In the genomic region with DNA sequence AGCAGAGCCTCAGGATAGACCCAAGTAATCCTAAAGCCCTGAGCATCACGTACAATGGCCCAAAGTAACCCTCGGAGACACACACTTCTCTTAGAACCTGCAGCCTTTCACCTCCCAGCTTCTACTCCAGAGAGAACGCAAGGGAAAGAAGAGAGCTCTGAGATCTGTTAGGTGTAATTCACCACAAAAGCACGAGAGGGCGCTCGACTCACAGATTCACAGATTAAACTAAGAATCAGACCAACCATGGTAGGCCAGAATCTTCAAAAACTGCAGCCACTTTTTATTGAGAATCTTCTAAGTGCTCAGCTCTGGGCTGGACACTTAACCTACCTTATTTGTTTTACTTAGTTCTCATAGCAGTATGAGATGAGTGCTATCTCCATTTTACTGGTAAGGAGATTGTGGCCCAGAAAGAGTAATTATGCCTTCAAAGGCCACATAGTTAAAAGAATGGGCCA, we compare ENCODE assay signal across 8 cellular contexts. TPM values are rescaled to one million over a fixed set of nuclear protein-coding genes. Genes with fewer than 3 reads are reported as not detected.
DNase-seq lines count a peak whose midpoint lies in the region; ATAC-seq and TF ChIP-seq lines count a peak whose summit lies in the region.

No MANE protein-coding gene starts in this region.

- peak overlapping the region; percentile 76 for H3K4me3 ChIP-seq in NB4 (ENCODE audit: low read depth, low read length)
- peak overlapping the region; percentile 96 for H3K4me3 ChIP-seq in SK-N-MC
- H3K4me3 ChIP-seq in suprapubic skin: peak overlapping the region; percentile 72

- H3K27me3 Mint-ChIP-seq in CD14-positive monocyte (ENCODE audit: low read depth in 3 of 3): peaks cover 1 to 5% (median 4%) of the 10 kb centered on the region in 3 donors
- no peaks in the 10 kb centered on the region for H3K27me3 Mint-ChIP-seq in activated naive CD4-positive, alpha-beta T cell treated with anti-CD3 and anti-CD28 coated beads, Interleukin-2, amount 50 U/mL, for 24 hours

- no peaks in the 10 kb centered on the region for H3K9me3 Mint-ChIP-seq in CD14-positive monocyte
- no peaks in the 10 kb centered on the region for H3K9me3 Mint-ChIP-seq in activated naive CD4-positive, alpha-beta T cell treated with anti-CD3 and anti-CD28 coated beads, Interleukin-2, amount 50 U/mL, for 24 hours

- H3K36me3 ChIP-seq in SK-N-MC (ENCODE audit: insufficient read depth, low read length) (peaks cover 17% of the 10 kb centered on the region), suprapubic skin (no peaks in the 10 kb centered on the region)

- peak; percentile 66 for DNase-seq in CD14-positive monocyte (ENCODE audit: low spot score)
- peak; percentile 93 for DNase-seq in NB4 (ENCODE audit: low read depth)
- DNase-seq in SK-N-MC (ENCODE audit: low read depth, low spot score): peak; percentile 82
- DNase-seq in glomerular endothelial cell (ENCODE audit: extremely low read depth, low read depth, low spot score): peak; percentile 95
- peak; percentile 96 for DNase-seq in omental fat pad (ENCODE audit: low spot score)
- DNase-seq in suprapubic skin (ENCODE audit: low spot score in 2 of 2): peak; percentile 91 to 94

- H3K4me1 ChIP-seq in suprapubic skin: peaks cover 28% of the 10 kb centered on the region

- TF ChIP-seq CTCF in CD14-positive monocyte (IDR thresholded peaks at IDR 0.05) (peak; percentile 92), NB4 (IDR thresholded peaks at IDR 0.05; ENCODE audit: low read depth, low read length) (peak; percentile 73), omental fat pad (IDR thresholded peaks at IDR 0.05) (peak in 2 of 3 donors; percentile 76 to 79), suprapubic skin (IDR thresholded peaks at IDR 0.05) (peak; percentile 79 to 98)

- intact Hi-C loops in CD14-positive monocyte (cut with micrococcal nuclease): loop anchor here (1.0 to 10.0 kb wide), 3 partner anchors 37 to 132 kb away; partner anchors contain the start of genes WNT1 (in 1 of the 2) and WNT10B (in 1 of the 2)

- H3K9me3 ChIP-seq in SK-N-MC (ENCODE audit: low read depth, low read length): no peaks in the 10 kb centered on the region
- H3K9me3 ChIP-seq in suprapubic skin: no peaks in the 10 kb centered on the region

- peak overlapping the region; percentile 88 for H3K9ac ChIP-seq in SK-N-MC (ENCODE audit: insufficient read length)

- H3K27ac ChIP-seq in SK-N-MC: 0 out of 2 replicates have a peak overlapping the region, but pooled peaks have one; percentile 25
- H3K27ac ChIP-seq in suprapubic skin: peak overlapping the region; percentile 85

- no peaks in the 10 kb centered on the region for H3K27me3 ChIP-seq in suprapubic skin

- H3K27ac Mint-ChIP-seq in CD14-positive monocyte: peak overlapping the region; percentile 85 to 98 (median 93)
- peak overlapping the region; percentile 97 for H3K27ac Mint-ChIP-seq in activated naive CD4-positive, alpha-beta T cell treated with anti-CD3 and anti-CD28 coated beads, Interleukin-2, amount 50 U/mL, for 24 hours

- H3K36me3 Mint-ChIP-seq in CD14-positive monocyte: peaks cover 0 to 2% of the 10 kb centered on the region in 2 donors
- peaks cover 5% of the 10 kb centered on the region for H3K36me3 Mint-ChIP-seq in activated naive CD4-positive, alpha-beta T cell treated with anti-CD3 and anti-CD28 coated beads, Interleukin-2, amount 50 U/mL, for 24 hours

- ATAC-seq in GM21423 (IDR thresholded peaks at IDR 0.05; ENCODE audit: unreplicated experiment) (peak; percentile 44), omental fat pad (ENCODE audit: low FRiP score) (peak; percentile 51)

- peak overlapping the region; percentile 92 to 98 for H3K4me3 Mint-ChIP-seq in CD14-positive monocyte
- H3K4me3 Mint-ChIP-seq in activated naive CD4-positive, alpha-beta T cell treated with anti-CD3 and anti-CD28 coated beads, Interleukin-2, amount 50 U/mL, for 24 hours: peak overlapping the region; percentile 87

- peaks cover 23% of the 10 kb centered on the region for H3K4me1 Mint-ChIP-seq in CD14-positive monocyte
- H3K4me1 Mint-ChIP-seq in activated naive CD4-positive, alpha-beta T cell treated with anti-CD3 and anti-CD28 coated beads, Interleukin-2, amount 50 U/mL, for 24 hours: peaks cover 29% of the 10 kb centered on the region

- TF ChIP-seq POLR2A in NB4 (IDR thresholded peaks at IDR 0.05; ENCODE audit: extremely low read depth, insufficient read length): no peak
- TF ChIP-seq POLR2A in suprapubic skin (IDR thresholded peaks at IDR 0.05): no peak

- TF ChIP-seq EP300 in suprapubic skin (IDR thresholded peaks at IDR 0.05): no peak

- 0% methylated on average over 6 of the region's 6 CpGs for WGBS in suprapubic skin

RNA-seq across cellular contexts. Expression of gene DDX23, which starts 1.3 kb away (rescaled TPM):
- polyA plus RNA-seq in CD14-positive monocyte: 10 to 100 TPM; 21.4 to 28.4 TPM
- 57.2 and 62.1 TPM in 2 replicates for total RNA-seq in glomerular endothelial cell
- total RNA-seq in omental fat pad: 10 to 100 TPM; 44.9 to 85.0 (median 62.0) TPM
- 100 to 1,000 TPM in 1 of 4 donors, 10 to 100 TPM in 3; 55.0 to 125 (median 62.2) TPM for total RNA-seq in suprapubic skin

RNA-seq across cellular contexts. Expression of gene RND1, which starts 12.4 kb away (rescaled TPM):
- under 1 TPM in 1 of 2 donors, not detected in 1; 0.40 TPM for polyA plus RNA-seq in CD14-positive monocyte
- total RNA-seq in glomerular endothelial cell (4.7 and 14.9 TPM in 2 replicates), omental fat pad (1 to 10 TPM; 1.3 to 5.8 (median 4.6) TPM), suprapubic skin (1 to 10 TPM in 1 of 4 donors, under 1 TPM in 2, not detected in 1; 0.40 to 1.1 (median 0.65) TPM)

RNA-seq across cellular contexts. Expression of gene CACNB3, which starts 35.0 kb away (rescaled TPM):
- 1 to 10 TPM in 1 of 2 donors, under 1 TPM in 1; 0.84 to 1.5 TPM for polyA plus RNA-seq in CD14-positive monocyte
- total RNA-seq in glomerular endothelial cell (22.9 and 38.2 TPM in 2 replicates), omental fat pad (10 to 100 TPM in 1 of 4 donors, 1 to 10 TPM in 3; 6.8 to 18.1 (median 8.5) TPM), suprapubic skin (10 to 100 TPM; 12.3 to 27.8 (median 17.3) TPM)

Comparison
In these comparisons a context has a peak if more than half of its experiments do, and no peak if none do; other contexts are left out.
1. Peak in every context shown above with its lines: DNase-seq, ATAC-seq, H3K4me3 ChIP-seq and H3K27ac ChIP-seq.